In the genomic region with DNA sequence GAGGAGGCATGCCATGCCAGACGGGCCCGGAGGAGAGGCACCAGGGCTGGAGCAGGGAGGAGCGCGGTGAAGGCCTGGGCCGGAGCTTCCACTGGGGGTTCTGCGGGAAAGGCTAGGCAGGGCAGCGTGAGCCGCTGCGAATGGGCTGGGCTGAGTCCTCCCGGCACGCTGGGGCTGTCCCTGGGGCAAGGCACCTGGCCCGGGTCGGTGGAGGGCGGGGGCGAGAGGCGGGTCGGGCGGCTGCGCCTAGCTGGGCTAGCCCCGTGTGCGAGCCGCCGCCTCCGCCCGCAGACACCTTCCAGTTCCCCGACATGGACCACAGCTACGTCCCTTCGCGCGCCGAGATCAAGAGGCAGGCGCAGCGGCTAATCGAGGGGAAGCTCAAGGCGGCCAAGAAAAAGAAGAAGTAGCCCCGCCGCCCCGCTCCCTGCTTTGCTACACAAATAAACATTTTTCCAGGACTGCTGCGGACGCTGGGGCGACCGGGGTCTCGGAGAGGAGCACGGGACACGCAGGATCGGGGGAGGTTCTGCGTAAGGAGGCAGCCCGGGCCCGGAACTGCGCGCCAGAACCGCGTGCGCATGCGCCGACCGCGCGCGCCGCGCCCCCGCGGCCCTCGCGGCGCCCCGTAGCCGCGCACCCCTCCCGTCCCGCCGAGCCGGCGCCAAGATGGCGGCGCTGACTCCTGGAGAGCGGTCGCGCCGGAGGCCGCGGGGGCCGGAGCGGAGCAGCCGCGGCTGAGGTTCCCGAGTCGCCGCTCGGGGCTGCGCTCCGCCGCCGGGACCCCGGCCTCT, we compare ENCODE assay signal across 8 cellular contexts. TPM values are rescaled to one million over a fixed set of nuclear protein-coding genes. Genes with fewer than 3 reads are reported as not detected.
DNase-seq lines count a peak whose midpoint lies in the region; ATAC-seq and TF ChIP-seq lines count a peak whose summit lies in the region.

A gene with protein sequence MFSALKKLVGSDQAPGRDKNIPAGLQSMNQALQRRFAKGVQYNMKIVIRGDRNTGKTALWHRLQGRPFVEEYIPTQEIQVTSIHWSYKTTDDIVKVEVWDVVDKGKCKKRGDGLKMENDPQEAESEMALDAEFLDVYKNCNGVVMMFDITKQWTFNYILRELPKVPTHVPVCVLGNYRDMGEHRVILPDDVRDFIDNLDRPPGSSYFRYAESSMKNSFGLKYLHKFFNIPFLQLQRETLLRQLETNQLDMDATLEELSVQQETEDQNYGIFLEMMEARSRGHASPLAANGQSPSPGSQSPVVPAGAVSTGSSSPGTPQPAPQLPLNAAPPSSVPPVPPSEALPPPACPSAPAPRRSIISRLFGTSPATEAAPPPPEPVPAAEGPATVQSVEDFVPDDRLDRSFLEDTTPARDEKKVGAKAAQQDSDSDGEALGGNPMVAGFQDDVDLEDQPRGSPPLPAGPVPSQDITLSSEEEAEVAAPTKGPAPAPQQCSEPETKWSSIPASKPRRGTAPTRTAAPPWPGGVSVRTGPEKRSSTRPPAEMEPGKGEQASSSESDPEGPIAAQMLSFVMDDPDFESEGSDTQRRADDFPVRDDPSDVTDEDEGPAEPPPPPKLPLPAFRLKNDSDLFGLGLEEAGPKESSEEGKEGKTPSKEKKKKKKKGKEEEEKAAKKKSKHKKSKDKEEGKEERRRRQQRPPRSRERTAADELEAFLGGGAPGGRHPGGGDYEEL (plus strand): TSS at position 668 of the 794 bp plus-strand sequence. CDS start 249 bp downstream, outside the sequence.

- H3K4me3 ChIP-seq in HUES64 (ENCODE audit: low read length) (peak within 1 kb of the TSS; percentile 98), gastroesophageal sphincter (peak within 1 kb of the TSS; percentile 97 to 99)

- no peak for TF ChIP-seq EP300 in gastroesophageal sphincter (IDR thresholded peaks at IDR 0.05)

- H3K9me3 ChIP-seq in HUES64 (ENCODE audit: insufficient read depth, low read depth, low read length) (no peaks in the 10 kb centered on the region), gastroesophageal sphincter (no peaks in the 10 kb centered on the region)

- under 1% methylated on average over 96 of the region's 96 CpGs for WGBS in HUES64
- 0% methylated on average over 2 of the region's 96 CpGs; no CpG with 5 or more reads in 1 of the 2 donors for WGBS in gastroesophageal sphincter (ENCODE audit: low coverage in 1 of 2), 2 donors

- ATAC-seq in GM21390 (IDR thresholded peaks at IDR 0.05; ENCODE audit: unreplicated experiment) (peak; percentile 75), gastroesophageal sphincter (peak; percentile 94)

- peak; percentile 58 to 82 for TF ChIP-seq POLR2A in gastroesophageal sphincter (IDR thresholded peaks at IDR 0.05)

- TF ChIP-seq CTCF in gastroesophageal sphincter (IDR thresholded peaks at IDR 0.05), result peak in 2 of 4 experiments; percentile 21 to 33

- H3K9ac ChIP-seq in HUES64 (ENCODE audit: low read depth, low read length), result peak within 1 kb of the TSS; percentile 97

- peaks cover 22% of the 10 kb centered on the region for H3K36me3 ChIP-seq in HUES64 (ENCODE audit: insufficient read depth, low read length)
- peaks cover 0 to 32% of the 10 kb centered on the region in 2 donors for H3K36me3 ChIP-seq in gastroesophageal sphincter

- DNase-seq in DMS 273 treated with DMSO at 0.1 percent for 48 hours (lab: John Stamatoyannopoulos, UW), result peak; percentile 44
- peak; percentile 64 for DNase-seq in SK-MEL-5 (ENCODE audit: low read depth, low spot score)
- DNase-seq in activated naive CD4-positive, alpha-beta T cell (lab: John Stamatoyannopoulos, UW), result peak; percentile 55 to 80 (median 61)
- peak in 49 of 56 donors; percentile 31 to 80 (median 65) for DNase-seq in nucleus accumbens (lab: John Stamatoyannopoulos, UW)
- peak; percentile 69 for DNase-seq in superior temporal gyrus (ENCODE audit: extremely low spot score)

- in situ Hi-C loops in SK-MEL-5 (cut with HindIII; ENCODE audit: low pct_unique_long_range_greater_than_20kb, low sequenced_read_pairs), result loop anchor here (25.0 kb wide), 1 partner anchor 130 kb away; a partner anchor contains a TSS

- peaks cover 16% of the 10 kb centered on the region for H3K4me1 ChIP-seq in HUES64 (ENCODE audit: insufficient read depth, low read length)
- peaks cover 0 to 57% (median 25%) of the 10 kb centered on the region in 3 donors for H3K4me1 ChIP-seq in gastroesophageal sphincter

- H3K27ac ChIP-seq in HUES64 (ENCODE audit: low read depth, low read length) (peak within 1 kb of the TSS; percentile 83), gastroesophageal sphincter (peak within 1 kb of the TSS; percentile 47 to 94 (median 86))

- H3K27me3 ChIP-seq in HUES64 (ENCODE audit: insufficient read depth, low read length) (no peaks in the 10 kb centered on the region), gastroesophageal sphincter (peaks cover 2% of the 10 kb centered on the region)

RNA-seq across cellular contexts. Expression of the gene that starts here (rescaled TPM):
- polyA plus RNA-seq in HUES64 (2013, experiment 1 of 2), result 108 TPM
- polyA plus RNA-seq in HUES64 (2013, experiment 2 of 2), result 108 TPM
- 57.4 and 62.6 TPM in 2 replicates for total RNA-seq in SK-MEL-5 (2014; rRNA removed; shearing (Covaris generic))
- polyA plus RNA-seq in SK-MEL-5 (2015; cell fraction: cytosol; rRNA removed), result 72.1 and 117 TPM in 2 replicates
- polyA plus RNA-seq in SK-MEL-5 (2015; cell fraction: nucleus; rRNA removed), result 105 and 123 TPM in 2 replicates
- total RNA-seq in gastroesophageal sphincter, result 100 to 1,000 TPM in 1 of 4 donors, 10 to 100 TPM in 3; 54.8 to 109 (median 71.2) TPM

Comparison
In these comparisons a context has a peak if more than half of its experiments do, and no peak if none do; other contexts are left out.
1. Peak in every context shown above with its lines: DNase-seq, ATAC-seq, H3K4me3 ChIP-seq and H3K27ac ChIP-seq.